ENCODE assay signal across 8 cellular contexts in genomic region chr1:45521413-45522323, GRCh38. TPM values are rescaled to one million over a fixed set of nuclear protein-coding genes. Genes with fewer than 3 reads are reported as not detected.
DNase-seq lines count a peak whose midpoint lies in the region; ATAC-seq and TF ChIP-seq lines count a peak whose summit lies in the region.

PRDX1 (minus strand) TSS chr1:45521884; CDS start chr1:45519043, 2,841 bp downstream.

- peak within 1 kb of the TSS; percentile 93 for H3K4me3 Mint-ChIP-seq in activated B cell treated with CpG ODN at 0.5 μM for 24 hours

- peaks cover 49% of the 10 kb centered on the region for H3K4me1 Mint-ChIP-seq in activated B cell treated with CpG ODN at 0.5 μM for 24 hours

- DNase-seq in ACHN (peak; percentile 95), NCI-H2227 (lab: John Stamatoyannopoulos, UW; ENCODE audit: unreplicated experiment) (peak; percentile 97), activated B cell treated with CpG ODN at 0.5 μM for 24 hours (peak; percentile 98), caudate nucleus (lab: John Stamatoyannopoulos, UW) (peak; percentile 56 to 98 (median 94)), inferior parietal cortex (ENCODE audit: extremely low spot score) (peak; percentile 98)
- peak; percentile 97 to 99 for DNase-seq in stimulated activated CD4-positive, alpha-beta T cell treated with anti-CD3 and anti-CD28 coated beads, Interleukin-12 subunit alpha, Interleukin-12 subunit beta, amount 100 ng/mL, for 24 hours (ENCODE audit: low read depth in 2 of 2)

- TF ChIP-seq CTCF in activated B cell treated with CpG ODN at 0.5 μM for 24 hours (IDR thresholded peaks at IDR 0.05) = no peak

- no peaks in the 10 kb centered on the region for H3K9me3 Mint-ChIP-seq in activated B cell treated with CpG ODN at 0.5 μM for 24 hours

- ATAC-seq in GM18873 (IDR thresholded peaks at IDR 0.05; ENCODE audit: low FRiP score, unreplicated experiment) (peak; percentile 86), HG03139 (IDR thresholded peaks at IDR 0.05; ENCODE audit: unreplicated experiment) (peak; percentile 82), activated B cell treated with CpG ODN at 0.5 μM for 24 hours (ENCODE audit: low read depth) (peak; percentile 87)

- H3K27ac Mint-ChIP-seq in activated B cell treated with CpG ODN at 0.5 μM for 24 hours = peak within 1 kb of the TSS; percentile 92

- intact Hi-C loops in activated B cell treated with CpG ODN at 0.5 μM for 24 hours (cut with micrococcal nuclease) = loop anchor here (1.0 to 2.0 kb wide), 5 partner anchors 21 to 63 kb away; partner anchors contain the start of genes AKR1A1, CCDC163, MMACHC and NASP

- POLR2A ChIA-PET in activated B cell treated with CpG ODN at 0.5 μM for 24 hours (lab: Charles Lee) = interaction anchor here (0.6 to 8.4 kb wide), 50 partner anchors 8 to 1491 kb away, joined by 3 to 457 read pairs (median 6); partner anchors contain the start of genes AKR1A1, BEST4, BTBD19 and CCDC163

- peaks cover 32% of the 10 kb centered on the region for H3K36me3 Mint-ChIP-seq in activated B cell treated with CpG ODN at 0.5 μM for 24 hours (ENCODE audit: low read depth)

- CTCF ChIA-PET in activated B cell treated with CpG ODN at 0.5 μM for 24 hours (lab: Charles Lee) = interaction anchor here (0.7 to 3.1 kb wide), 9 partner anchors 10 to 183 kb away, joined by 3 to 23 read pairs (median 4); partner anchors contain the start of gene AKR1A1

- in situ Hi-C loops in ACHN (cut with HindIII; ENCODE audit: low pct_ligation_motif_present, low pct_unique_long_range_greater_than_20kb, low sequenced_read_pairs) = no loop called here

- no peaks in the 10 kb centered on the region for H3K27me3 Mint-ChIP-seq in activated B cell treated with CpG ODN at 0.5 μM for 24 hours

- peak within 1 kb of the TSS; percentile 98 for H3K27ac ChIP-seq in caudate nucleus (ENCODE audit: low read depth, low read length)

RNA-seq across cellular contexts. Expression of gene PRDX1, which starts in this region (rescaled TPM):
- total RNA-seq in activated B cell treated with CpG ODN at 0.5 μM for 24 hours = 351 and 413 TPM in 2 replicates

Comparison
In these comparisons a context has a peak if more than half of its experiments do, and no peak if none do; other contexts are left out.
1. Peak in every context shown above with its lines: DNase-seq, ATAC-seq and H3K27ac ChIP-seq.